ENCODE assay signal across 12 cellular contexts in genomic region chr9:37029304-37029775, GRCh38. TPM values are rescaled to one million over a fixed set of nuclear protein-coding genes. Genes with fewer than 3 reads are reported as not detected.
DNase-seq lines count a peak whose midpoint lies in the region; ATAC-seq and TF ChIP-seq lines count a peak whose summit lies in the region.
"Had no signal": no experiment of that assay in that cellular context is flagged by ENCODE, and none has a peak within 500 bp of the region (broad histone marks: within the 10 kb centered on the region; RNA-seq: fewer than 3 reads in every experiment).

No MANE protein-coding gene starts in this region.

- TF ChIP-seq CTCF in neural crest cell (conservative IDR thresholded peaks at IDR 0.05) = no peak

- no peak overlapping the region for H3K27ac Mint-ChIP-seq in activated T-helper 17 cell treated with anti-CD3 and anti-CD28 coated beads, Interleukin-2, amount 50 U/mL, for 72 hours
- H3K27ac Mint-ChIP-seq in neural crest cell (ENCODE audit: unreplicated experiment) = peak overlapping the region; percentile 35

- no peaks in the 10 kb centered on the region; the same call in 1 of the 2 replicates for H3K4me1 ChIP-seq in ES-I3 (ENCODE audit: insufficient read depth, low read length)

- H3K4me3 Mint-ChIP-seq in activated T-helper 17 cell treated with anti-CD3 and anti-CD28 coated beads, Interleukin-2, amount 50 U/mL, for 72 hours = peak overlapping the region; percentile 33
- peak overlapping the region; percentile 64 for H3K4me3 Mint-ChIP-seq in neural crest cell

- H3K36me3 Mint-ChIP-seq in activated T-helper 17 cell treated with anti-CD3 and anti-CD28 coated beads, Interleukin-2, amount 50 U/mL, for 72 hours (ENCODE audit: low read depth) = peaks cover 7% of the 10 kb centered on the region
- peaks cover 2% of the 10 kb centered on the region for H3K36me3 Mint-ChIP-seq in neural crest cell (ENCODE audit: low read depth)

- peaks cover 11% of the 10 kb centered on the region for H3K4me1 Mint-ChIP-seq in activated T-helper 17 cell treated with anti-CD3 and anti-CD28 coated beads, Interleukin-2, amount 50 U/mL, for 72 hours
- H3K4me1 Mint-ChIP-seq in neural crest cell = peaks cover 49% of the 10 kb centered on the region

- H3K9ac ChIP-seq in ES-I3 (ENCODE audit: low read depth, low read length) = peak overlapping the region; percentile 51; the same call in 1 of the 2 replicates

- H3K27me3 Mint-ChIP-seq in activated T-helper 17 cell treated with anti-CD3 and anti-CD28 coated beads, Interleukin-2, amount 50 U/mL, for 72 hours = peaks cover 63% of the 10 kb centered on the region
- peaks cover 98% of the 10 kb centered on the region for H3K27me3 Mint-ChIP-seq in neural crest cell (ENCODE audit: low read depth)

- no peaks in the 10 kb centered on the region; the same call in 1 of the 2 replicates for H3K9me3 ChIP-seq in ES-I3 (ENCODE audit: control insufficient read depth, insufficient read depth, low read length)

- peak; percentile 29 for TF ChIP-seq POLR2A in GM18951 (IDR thresholded peaks at IDR 0.05; ENCODE audit: extremely low read depth, insufficient read depth, insufficient read length)

- H3K9me3 Mint-ChIP-seq in activated T-helper 17 cell treated with anti-CD3 and anti-CD28 coated beads, Interleukin-2, amount 50 U/mL, for 72 hours = no peaks in the 10 kb centered on the region
- no peaks in the 10 kb centered on the region for H3K9me3 Mint-ChIP-seq in neural crest cell

- in situ Hi-C loops in GM18951 (cut with MboI; ENCODE audit: low sequenced_read_pairs, unreplicated experiment) = no loop called here

- no peaks in the 10 kb centered on the region for H3K36me3 ChIP-seq in ES-I3 (ENCODE audit: insufficient read depth, low read length)

- DNase-seq in neural crest cell (ENCODE audit: low read depth, low spot score) = no peak
- no peak for DNase-seq in dermis blood vessel endothelial cell
- DNase-seq: activated CD4-positive, alpha-beta T cell treated with anti-CD3 and anti-CD28 coated beads, Interleukin-2, amount 50 U/mL, for 48 hours; effector CD4-positive, alpha-beta T cell; midbrain; NCI-H1436 treated with DMSO at 0.1 percent for 48 hours had no signal

- ATAC-seq in activated T-helper 17 cell treated with anti-CD3 and anti-CD28 coated beads, Interleukin-2, amount 50 U/mL, for 72 hours (replicated peaks) = no peak
- ATAC-seq in HG03457 (IDR thresholded peaks at IDR 0.05; ENCODE audit: unreplicated experiment) (no peak), GM19455 (IDR thresholded peaks at IDR 0.05; ENCODE audit: unreplicated experiment) (no peak)

RNA-seq across cellular contexts. Expression of gene PAX5, which starts 4.7 kb away (rescaled TPM):
- under 1 TPM; 0.30 to 0.66 TPM for total RNA-seq in activated T-helper 17 cell treated with anti-CD3 and anti-CD28 coated beads, Interleukin-2, amount 50 U/mL, for 72 hours
- 18.1 and 19.5 TPM in 2 replicates for total RNA-seq in neural crest cell
- total RNA-seq in dermis blood vessel endothelial cell = not detected in 2 replicates
- total RNA-seq: G401 had no signal

Comparison
In these comparisons a context has a peak if more than half of its experiments do, and no peak if none do; other contexts are left out.
1. RNA of gene PAX5, which starts 4.7 kb away (total RNA-seq): 18.1 to 19.5 TPM in neural crest cell; 0.30 to 0.66 TPM in activated T-helper 17 cell treated with anti-CD3 and anti-CD28 coated beads, Interleukin-2, amount 50 U/mL, for 72 hours and not detected in dermis blood vessel endothelial cell; every median in the first group is over 10 times any median in the second.